In the genomic region with DNA sequence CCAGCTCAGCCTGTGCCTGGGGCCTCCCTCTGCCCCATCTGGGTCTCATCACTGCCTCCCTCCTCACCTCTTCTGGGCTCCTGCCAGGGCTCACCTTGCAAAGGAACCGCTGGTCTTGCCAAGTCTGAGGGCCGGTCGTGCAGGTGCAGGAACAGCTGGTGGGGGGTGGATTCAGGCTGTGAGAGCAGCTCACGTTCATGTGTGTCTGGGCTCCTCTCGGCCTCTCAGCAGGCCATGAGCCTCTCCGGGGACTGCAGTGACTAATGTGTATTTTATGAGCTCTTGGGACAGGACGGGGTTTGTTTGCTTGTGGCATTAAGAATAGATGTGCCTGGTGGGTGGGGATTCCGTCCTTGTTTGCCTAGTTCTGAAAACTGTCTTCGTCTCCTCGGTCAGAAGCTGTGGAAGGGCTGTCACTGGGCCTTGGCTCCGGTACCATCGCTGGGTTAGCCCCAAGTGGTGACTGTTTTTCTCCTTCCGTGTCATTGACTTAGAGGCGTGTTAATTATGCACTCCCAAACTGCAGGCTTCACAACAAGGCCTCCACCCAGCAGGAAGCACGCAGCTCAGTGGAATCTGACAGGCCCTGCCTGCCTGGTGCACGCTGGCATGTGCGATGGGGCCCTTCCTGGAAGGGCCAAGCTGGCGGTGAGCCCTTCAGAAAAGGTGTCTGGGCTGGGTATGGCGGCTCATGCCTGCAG, we compare ENCODE assay signal across 9 cellular contexts.
DNase-seq lines count a peak whose midpoint lies in the region; ATAC-seq and TF ChIP-seq lines count a peak whose summit lies in the region.
"Had no signal": no experiment of that assay in that cellular context is flagged by ENCODE, and none has a peak within 500 bp of the region (broad histone marks: within the 10 kb centered on the region; RNA-seq: fewer than 3 reads in every experiment).

No MANE protein-coding gene starts in this region.

- peak overlapping the region in 1 of 2 donors; percentile 59 for H3K27ac ChIP-seq in lung (ENCODE audit: low read depth in 1 of 2, low read length in 1 of 2)

- H3K9me3 Mint-ChIP-seq in WTC11, result no peaks in the 10 kb centered on the region
- no peaks in the 10 kb centered on the region for H3K9me3 Mint-ChIP-seq in stimulated activated effector memory CD8-positive, alpha-beta T cell treated with anti-CD3 and anti-CD28 coated beads, Interleukin-12 subunit alpha, Interleukin-12 subunit beta, amount 100 ng/mL, for 72 hours

- H3K36me3 ChIP-seq in lung (ENCODE audit: control insufficient read depth in 2 of 2, insufficient read depth in 2 of 2, low read length in 2 of 2), result peaks cover 3 to 32% of the 10 kb centered on the region in 2 donors

- 64 to 93% methylated on average over 19 of the region's 19 CpGs for whole genome bisulfite sequencing in lung, 2 donors

- no peak overlapping the region for H3K4me3 ChIP-seq in lung

- POLR2A ChIA-PET in WTC11 (lab: Charles Lee), result no interaction called here

- peak; percentile 45 for ATAC-seq in lung (ENCODE audit: insufficient read depth, low FRiP score)
- no peak for ATAC-seq in WTC11
- ATAC-seq in stimulated activated effector memory CD8-positive, alpha-beta T cell treated with anti-CD3 and anti-CD28 coated beads, Interleukin-12 subunit alpha, Interleukin-12 subunit beta, amount 100 ng/mL, for 72 hours, result no peak
- ATAC-seq in HG03196 (IDR thresholded peaks at IDR 0.05; ENCODE audit: unreplicated experiment), result no peak

- H3K9me3 ChIP-seq in lung (ENCODE audit: control insufficient read depth in 2 of 2, insufficient read depth in 1 of 2, low read length in 1 of 2), result no peaks in the 10 kb centered on the region

- no peaks in the 10 kb centered on the region for H3K27me3 ChIP-seq in lung (ENCODE audit: control insufficient read depth, insufficient read depth)

- H3K4me3 Mint-ChIP-seq in WTC11, result no peak overlapping the region
- H3K4me3 Mint-ChIP-seq in stimulated activated effector memory CD8-positive, alpha-beta T cell treated with anti-CD3 and anti-CD28 coated beads, Interleukin-12 subunit alpha, Interleukin-12 subunit beta, amount 100 ng/mL, for 72 hours, result no peak overlapping the region

- H3K27ac Mint-ChIP-seq in WTC11, result no peak overlapping the region
- H3K27ac Mint-ChIP-seq in stimulated activated effector memory CD8-positive, alpha-beta T cell treated with anti-CD3 and anti-CD28 coated beads, Interleukin-12 subunit alpha, Interleukin-12 subunit beta, amount 100 ng/mL, for 72 hours, result no peak overlapping the region

- no peaks in the 10 kb centered on the region; the same call in 1 of the 2 replicates for H3K36me3 Mint-ChIP-seq in WTC11
- H3K36me3 Mint-ChIP-seq in stimulated activated effector memory CD8-positive, alpha-beta T cell treated with anti-CD3 and anti-CD28 coated beads, Interleukin-12 subunit alpha, Interleukin-12 subunit beta, amount 100 ng/mL, for 72 hours, result peaks cover 36% of the 10 kb centered on the region

- TF ChIP-seq CTCF in lung (IDR thresholded peaks at IDR 0.05; ENCODE audit: control extremely low read depth, extremely low read depth), result no peak
- TF ChIP-seq CTCF in WTC11 (IDR thresholded peaks at IDR 0.05), result no peak

- no peaks in the 10 kb centered on the region for H3K27me3 Mint-ChIP-seq in WTC11 (ENCODE audit: low read depth)

- DNase-seq in COLO668 (lab: John Stamatoyannopoulos, UW; ENCODE audit: unreplicated experiment) (peak; percentile 94), NCI-H1105 (lab: John Stamatoyannopoulos, UW) (peak; percentile 98), T1000 (lab: John Stamatoyannopoulos, UW) (peak; percentile 43), lung (ENCODE audit: low spot score) (peak; percentile 69), WTC11 (ENCODE audit: low spot score) (no peak), NCI-H1930 (lab: John Stamatoyannopoulos, UW) (no peak)
- DNase-seq in stimulated activated effector memory CD8-positive, alpha-beta T cell treated with anti-CD3 and anti-CD28 coated beads, Interleukin-12 subunit alpha, Interleukin-12 subunit beta, amount 100 ng/mL, for 72 hours (ENCODE audit: low spot score in 2 of 2), result no peak
- DNase-seq: activated CD4-positive, alpha-beta T cell treated with anti-CD3 and anti-CD28 coated beads for 1 hour had no signal

- H3K4me1 Mint-ChIP-seq in WTC11, result no peaks in the 10 kb centered on the region
- H3K4me1 Mint-ChIP-seq in stimulated activated effector memory CD8-positive, alpha-beta T cell treated with anti-CD3 and anti-CD28 coated beads, Interleukin-12 subunit alpha, Interleukin-12 subunit beta, amount 100 ng/mL, for 72 hours, result peaks cover 18% of the 10 kb centered on the region

- CTCF ChIA-PET in WTC11 (lab: Charles Lee), result interaction anchor here (0.6 to 1.7 kb wide), 9 partner anchors 9 to 747 kb away, joined by 3 to 11 read pairs (median 5); partner anchors contain the start of gene PLIN3

- peaks cover 0 to 13% of the 10 kb centered on the region in 2 donors for H3K4me1 ChIP-seq in lung (ENCODE audit: control insufficient read depth in 2 of 2, insufficient read depth in 2 of 2, low read length in 2 of 2)

TF ChIP-seq in WTC11, 78 proteins besides CTCF, POLR2A, EP300 and RAD21 (continues in another document):
- TF ChIP-seq SMAD4 (CRISPR knock-in tag; IDR thresholded peaks at IDR 0.05) (no peak), USF2 (CRISPR knock-in tag; IDR thresholded peaks at IDR 0.05) (no peak), IRF2 (CRISPR knock-in tag; IDR thresholded peaks at IDR 0.05; ENCODE audit: borderline replicate concordance, low read depth) (no peak), MXD4 (CRISPR knock-in tag; IDR thresholded peaks at IDR 0.05; ENCODE audit: borderline replicate concordance) (no peak), ZNF121 (CRISPR knock-in tag; IDR thresholded peaks at IDR 0.05) (no peak), TP53 (CRISPR knock-in tag; IDR thresholded peaks at IDR 0.05) (no peak), NR2C2 (CRISPR knock-in tag; IDR thresholded peaks at IDR 0.05) (no peak), GABPB1 (CRISPR knock-in tag; IDR thresholded peaks at IDR 0.05) (no peak), JUN (CRISPR knock-in tag; IDR thresholded peaks at IDR 0.05) (no peak), ZNF396 (CRISPR knock-in tag; IDR thresholded peaks at IDR 0.05; ENCODE audit: borderline replicate concordance) (no peak), TEAD4 (CRISPR knock-in tag; IDR thresholded peaks at IDR 0.05) (no peak), E2F5 (CRISPR knock-in tag; IDR thresholded peaks at IDR 0.05) (no peak)
- TF ChIP-seq, protein P1, sequence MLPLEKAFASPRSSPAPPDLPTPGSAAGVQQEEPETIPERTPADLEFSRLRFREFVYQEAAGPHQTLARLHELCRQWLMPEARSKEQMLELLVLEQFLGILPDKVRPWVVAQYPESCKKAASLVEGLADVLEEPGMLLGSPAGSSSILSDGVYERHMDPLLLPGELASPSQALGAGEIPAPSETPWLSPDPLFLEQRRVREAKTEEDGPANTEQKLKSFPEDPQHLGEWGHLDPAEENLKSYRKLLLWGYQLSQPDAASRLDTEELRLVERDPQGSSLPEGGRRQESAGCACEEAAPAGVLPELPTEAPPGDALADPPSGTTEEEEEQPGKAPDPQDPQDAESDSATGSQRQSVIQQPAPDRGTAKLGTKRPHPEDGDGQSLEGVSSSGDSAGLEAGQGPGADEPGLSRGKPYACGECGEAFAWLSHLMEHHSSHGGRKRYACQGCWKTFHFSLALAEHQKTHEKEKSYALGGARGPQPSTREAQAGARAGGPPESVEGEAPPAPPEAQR (CRISPR knock-in tag; IDR thresholded peaks at IDR 0.05), result no peak
- TF ChIP-seq, protein P2, sequence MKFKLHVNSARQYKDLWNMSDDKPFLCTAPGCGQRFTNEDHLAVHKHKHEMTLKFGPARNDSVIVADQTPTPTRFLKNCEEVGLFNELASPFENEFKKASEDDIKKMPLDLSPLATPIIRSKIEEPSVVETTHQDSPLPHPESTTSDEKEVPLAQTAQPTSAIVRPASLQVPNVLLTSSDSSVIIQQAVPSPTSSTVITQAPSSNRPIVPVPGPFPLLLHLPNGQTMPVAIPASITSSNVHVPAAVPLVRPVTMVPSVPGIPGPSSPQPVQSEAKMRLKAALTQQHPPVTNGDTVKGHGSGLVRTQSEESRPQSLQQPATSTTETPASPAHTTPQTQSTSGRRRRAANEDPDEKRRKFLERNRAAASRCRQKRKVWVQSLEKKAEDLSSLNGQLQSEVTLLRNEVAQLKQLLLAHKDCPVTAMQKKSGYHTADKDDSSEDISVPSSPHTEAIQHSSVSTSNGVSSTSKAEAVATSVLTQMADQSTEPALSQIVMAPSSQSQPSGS (CRISPR knock-in tag; IDR thresholded peaks at IDR 0.05; ENCODE audit: borderline replicate concordance, low read depth), result no peak
- TF ChIP-seq, protein P3, sequence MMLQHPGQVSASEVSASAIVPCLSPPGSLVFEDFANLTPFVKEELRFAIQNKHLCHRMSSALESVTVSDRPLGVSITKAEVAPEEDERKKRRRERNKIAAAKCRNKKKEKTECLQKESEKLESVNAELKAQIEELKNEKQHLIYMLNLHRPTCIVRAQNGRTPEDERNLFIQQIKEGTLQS (CRISPR knock-in tag; conservative IDR thresholded peaks at IDR 0.05), result no peak

Comparison
In these comparisons a context has a peak if more than half of its experiments do, and no peak if none do; other contexts are left out.
1. DNase-seq: peak in COLO668 (single experiment), NCI-H1105 (single experiment), T1000 (single experiment) and lung (single experiment); none in WTC11 (single experiment), stimulated activated effector memory CD8-positive, alpha-beta T cell treated with anti-CD3 and anti-CD28 coated beads, Interleukin-12 subunit alpha, Interleukin-12 subunit beta, amount 100 ng/mL, for 72 hours (0 of 2) and NCI-H1930 (0 of 2).